ENCODE assay signal across 8 cellular contexts in the genomic region with DNA sequence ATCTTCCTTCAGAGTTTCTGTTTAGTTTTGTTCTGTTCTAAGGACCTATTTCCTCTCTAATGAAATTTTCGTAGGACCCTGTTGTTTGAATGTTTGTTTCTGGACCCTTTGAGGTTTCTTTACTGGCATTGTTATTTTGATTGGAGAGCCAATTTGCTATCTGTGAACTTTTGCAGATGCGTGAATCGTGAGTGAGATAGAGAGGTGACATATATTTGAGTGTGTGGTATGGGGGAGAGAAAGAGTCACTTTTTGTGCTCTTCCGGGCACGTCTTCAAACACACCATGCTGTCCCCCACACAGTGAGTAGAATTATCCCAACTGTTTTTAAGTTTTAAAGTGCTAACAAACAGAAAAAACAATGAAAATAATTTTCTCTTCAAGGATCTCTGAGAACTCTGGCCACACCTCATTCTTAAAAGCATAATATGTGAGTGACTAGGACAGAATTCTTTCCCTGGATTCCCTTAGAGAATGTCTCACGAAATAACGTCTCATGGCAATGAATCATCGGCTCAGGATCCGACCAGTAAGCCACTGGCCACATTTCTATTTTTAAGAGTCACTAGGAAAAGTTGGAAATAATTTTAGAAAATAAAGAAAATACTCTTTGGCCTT.
A peak's percentile ranks its signal among the peaks of the same experiment; 100 is the strongest.
DNase-seq lines count a peak whose midpoint lies in the region; ATAC-seq and TF ChIP-seq lines count a peak whose summit lies in the region.

No MANE protein-coding gene starts in this region.

- CTCF ChIA-PET in activated naive CD4-positive, alpha-beta T cell treated with anti-CD3 and anti-CD28 coated beads, Interleukin-2, amount 10 ng/mL, durations not matched to agents 7 days and 5 days (lab: Charles Lee), result interaction anchor here (1.3 kb wide), 1 partner anchor 111 kb away, joined by 3 read pairs; no protein-coding TSS in a partner anchor

- H3K27ac Mint-ChIP-seq in activated naive CD4-positive, alpha-beta T cell treated with anti-CD3 and anti-CD28 coated beads, Interleukin-2, amount 10 ng/mL, durations not matched to agents 7 days and 5 days, result peak overlapping the region; percentile 91

- H3K27ac ChIP-seq in VCaP, result peak overlapping the region; percentile 75

- TF ChIP-seq CTCF in VCaP (conservative IDR thresholded peaks at IDR 0.05), result no peak

- peaks cover 14% of the 10 kb centered on the region for H3K36me3 Mint-ChIP-seq in activated naive CD4-positive, alpha-beta T cell treated with anti-CD3 and anti-CD28 coated beads, Interleukin-2, amount 10 ng/mL, durations not matched to agents 7 days and 5 days

- no peak for ATAC-seq in GM19035 (IDR thresholded peaks at IDR 0.05; ENCODE audit: unreplicated experiment)

- peak overlapping the region; percentile 74 for H3K4me3 Mint-ChIP-seq in activated naive CD4-positive, alpha-beta T cell treated with anti-CD3 and anti-CD28 coated beads, Interleukin-2, amount 10 ng/mL, durations not matched to agents 7 days and 5 days

- no peak for DNase-seq in activated naive CD4-positive, alpha-beta T cell treated with anti-CD3 and anti-CD28 coated beads, Interleukin-2, amount 10 ng/mL, durations not matched to agents 7 days and 5 days
- no peak for DNase-seq in activated naive CD4-positive, alpha-beta T cell treated with Interleukin-2 at 50 U/mL for 16 hours
- DNase-seq in fibroblast of the conjunctiva (ENCODE audit: low read depth) (peak; percentile 87), pons (ENCODE audit: low spot score) (peak; percentile 28), GDM1 (lab: John Stamatoyannopoulos, UW) (no peak), DMS53 treated with DMSO at 0.1 percent for 48 hours (lab: John Stamatoyannopoulos, UW; ENCODE audit: unreplicated experiment) (no peak)

- no peaks in the 10 kb centered on the region for H3K27me3 Mint-ChIP-seq in activated naive CD4-positive, alpha-beta T cell treated with anti-CD3 and anti-CD28 coated beads, Interleukin-2, amount 10 ng/mL, durations not matched to agents 7 days and 5 days

- peaks cover 74% of the 10 kb centered on the region for H3K4me1 Mint-ChIP-seq in activated naive CD4-positive, alpha-beta T cell treated with anti-CD3 and anti-CD28 coated beads, Interleukin-2, amount 10 ng/mL, durations not matched to agents 7 days and 5 days

- H3K9me3 Mint-ChIP-seq in activated naive CD4-positive, alpha-beta T cell treated with anti-CD3 and anti-CD28 coated beads, Interleukin-2, amount 10 ng/mL, durations not matched to agents 7 days and 5 days, result peaks cover 18% of the 10 kb centered on the region

Comparison
In these comparisons a context has a peak if more than half of its experiments do, and no peak if none do; other contexts are left out.
1. DNase-seq: peak in fibroblast of the conjunctiva (single experiment) and pons (single experiment); none in activated naive CD4-positive, alpha-beta T cell treated with anti-CD3 and anti-CD28 coated beads, Interleukin-2, amount 10 ng/mL, durations not matched to agents 7 days and 5 days (single experiment), activated naive CD4-positive, alpha-beta T cell treated with Interleukin-2 at 50 U/mL for 16 hours (single experiment), GDM1 (single experiment) and DMS53 treated with DMSO at 0.1 percent for 48 hours (single experiment).